Comparison of ENCODE assay signal across 1 cellular context in the genomic region with DNA sequence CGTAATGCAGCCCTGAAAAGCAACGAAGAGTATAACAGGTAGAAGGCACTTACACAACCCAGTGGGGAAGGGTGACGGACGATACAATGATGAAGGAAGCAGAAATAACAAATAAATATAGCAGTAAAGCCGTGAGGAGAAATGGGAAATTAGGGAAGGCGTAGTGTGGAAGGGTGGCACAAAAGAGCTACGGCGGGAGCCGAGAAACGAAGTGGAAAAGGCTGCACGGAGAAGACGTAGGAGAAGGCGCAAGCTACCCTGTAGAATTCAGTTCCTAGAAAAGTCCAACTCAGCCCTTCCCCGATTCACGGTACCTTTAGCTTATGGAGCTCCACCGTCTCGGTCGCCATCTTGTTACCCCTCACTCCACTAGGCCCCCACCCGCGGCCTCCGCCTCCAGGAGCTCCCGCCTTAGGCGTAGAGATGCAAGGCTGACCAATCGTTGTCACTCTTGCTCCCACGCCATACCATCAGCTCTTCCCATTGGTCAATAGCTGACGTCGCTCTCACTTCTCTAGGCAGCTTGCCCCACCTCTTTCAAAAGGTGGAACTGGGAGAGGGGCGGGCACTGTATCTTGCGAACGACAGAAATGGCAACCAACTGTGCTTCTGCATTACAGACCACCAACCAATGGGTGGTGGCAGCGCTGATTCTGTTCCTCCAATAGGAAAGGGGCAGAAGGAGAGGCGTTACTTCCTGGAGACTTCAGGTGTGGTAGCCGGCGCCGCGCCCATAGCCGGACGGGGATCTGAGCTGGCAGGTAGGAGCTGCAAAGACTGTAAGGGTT.
TF ChIP-seq lines count a peak whose summit lies in the region.

A gene with protein sequence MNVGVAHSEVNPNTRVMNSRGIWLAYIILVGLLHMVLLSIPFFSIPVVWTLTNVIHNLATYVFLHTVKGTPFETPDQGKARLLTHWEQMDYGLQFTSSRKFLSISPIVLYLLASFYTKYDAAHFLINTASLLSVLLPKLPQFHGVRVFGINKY (plus strand): TSS at position 690 of the 788 bp plus-strand sequence. CDS start 959 bp downstream, outside the sequence.
A gene with protein sequence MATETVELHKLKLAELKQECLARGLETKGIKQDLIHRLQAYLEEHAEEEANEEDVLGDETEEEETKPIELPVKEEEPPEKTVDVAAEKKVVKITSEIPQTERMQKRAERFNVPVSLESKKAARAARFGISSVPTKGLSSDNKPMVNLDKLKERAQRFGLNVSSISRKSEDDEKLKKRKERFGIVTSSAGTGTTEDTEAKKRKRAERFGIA (minus strand): TSS at position 373 of the 788 bp plus-strand sequence. CDS start 23 bp downstream, at position 350.

TF ChIP-seq in HepG2, 621 proteins besides CTCF, POLR2A, EP300 and RAD21 (continued from another document and continues in another):
- TF ChIP-seq, protein P1, sequence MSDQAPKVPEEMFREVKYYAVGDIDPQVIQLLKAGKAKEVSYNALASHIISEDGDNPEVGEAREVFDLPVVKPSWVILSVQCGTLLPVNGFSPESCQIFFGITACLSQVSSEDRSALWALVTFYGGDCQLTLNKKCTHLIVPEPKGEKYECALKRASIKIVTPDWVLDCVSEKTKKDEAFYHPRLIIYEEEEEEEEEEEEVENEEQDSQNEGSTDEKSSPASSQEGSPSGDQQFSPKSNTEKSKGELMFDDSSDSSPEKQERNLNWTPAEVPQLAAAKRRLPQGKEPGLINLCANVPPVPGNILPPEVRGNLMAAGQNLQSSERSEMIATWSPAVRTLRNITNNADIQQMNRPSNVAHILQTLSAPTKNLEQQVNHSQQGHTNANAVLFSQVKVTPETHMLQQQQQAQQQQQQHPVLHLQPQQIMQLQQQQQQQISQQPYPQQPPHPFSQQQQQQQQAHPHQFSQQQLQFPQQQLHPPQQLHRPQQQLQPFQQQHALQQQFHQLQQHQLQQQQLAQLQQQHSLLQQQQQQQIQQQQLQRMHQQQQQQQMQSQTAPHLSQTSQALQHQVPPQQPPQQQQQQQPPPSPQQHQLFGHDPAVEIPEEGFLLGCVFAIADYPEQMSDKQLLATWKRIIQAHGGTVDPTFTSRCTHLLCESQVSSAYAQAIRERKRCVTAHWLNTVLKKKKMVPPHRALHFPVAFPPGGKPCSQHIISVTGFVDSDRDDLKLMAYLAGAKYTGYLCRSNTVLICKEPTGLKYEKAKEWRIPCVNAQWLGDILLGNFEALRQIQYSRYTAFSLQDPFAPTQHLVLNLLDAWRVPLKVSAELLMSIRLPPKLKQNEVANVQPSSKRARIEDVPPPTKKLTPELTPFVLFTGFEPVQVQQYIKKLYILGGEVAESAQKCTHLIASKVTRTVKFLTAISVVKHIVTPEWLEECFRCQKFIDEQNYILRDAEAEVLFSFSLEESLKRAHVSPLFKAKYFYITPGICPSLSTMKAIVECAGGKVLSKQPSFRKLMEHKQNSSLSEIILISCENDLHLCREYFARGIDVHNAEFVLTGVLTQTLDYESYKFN (CRISPR knock-in tag; conservative IDR thresholded peaks at IDR 0.05): no peak
- TF ChIP-seq ZMAT3 (CRISPR knock-in tag; conservative IDR thresholded peaks at IDR 0.05) (peak; percentile 87; the same call in 1 of the 2 replicates), ZNF124 (CRISPR knock-in tag; IDR thresholded peaks at IDR 0.05) (no peak), ZNF431 (CRISPR knock-in tag; IDR thresholded peaks at IDR 0.05; ENCODE audit: borderline replicate concordance, low read depth) (0 out of 2 replicates have a peak, but pooled peaks have one; percentile 57), ZFP1 (CRISPR knock-in tag; IDR thresholded peaks at IDR 0.05) (no peak), PHF20 (CRISPR knock-in tag; IDR thresholded peaks at IDR 0.05) (peak; percentile 82), HOXA7 (CRISPR knock-in tag; IDR thresholded peaks at IDR 0.05) (no peak), KAT7 (CRISPR knock-in tag; IDR thresholded peaks at IDR 0.05; ENCODE audit: borderline replicate concordance) (peak; percentile 89; the same call in 1 of the 2 replicates), HOXD1 (CRISPR knock-in tag; IDR thresholded peaks at IDR 0.05) (no peak), RELA (CRISPR knock-in tag; IDR thresholded peaks at IDR 0.05) (0 out of 2 replicates have a peak, but pooled peaks have one; percentile 46), ZSCAN25 (CRISPR knock-in tag; IDR thresholded peaks at IDR 0.05) (no peak), ZNF446 (CRISPR knock-in tag; IDR thresholded peaks at IDR 0.05) (no peak), KDM3A (CRISPR knock-in tag; IDR thresholded peaks at IDR 0.05; ENCODE audit: low read depth) (0 out of 2 replicates have a peak, but pooled peaks have one; percentile 45), ZNF572 (CRISPR knock-in tag; IDR thresholded peaks at IDR 0.05) (no peak), ZFP90 (CRISPR knock-in tag; IDR thresholded peaks at IDR 0.05; ENCODE audit: borderline replicate concordance) (0 out of 2 replicates have a peak, but pooled peaks have one; percentile 26), AHR (CRISPR knock-in tag; IDR thresholded peaks at IDR 0.05) (0 out of 2 replicates have a peak, but pooled peaks have one; percentile 54), NFYC (CRISPR knock-in tag; IDR thresholded peaks at IDR 0.05) (peak; percentile 99), ZNF24 (IDR thresholded peaks at IDR 0.05) (no peak), PRMT3 (CRISPR knock-in tag; IDR thresholded peaks at IDR 0.05; ENCODE audit: borderline replicate concordance, low read depth) (no peak), ZNF598 (CRISPR knock-in tag; IDR thresholded peaks at IDR 0.05; ENCODE audit: borderline replicate concordance) (no peak), ZNF772 (CRISPR knock-in tag; IDR thresholded peaks at IDR 0.05) (peak; percentile 50; the same call in 1 of the 2 replicates)
- TF ChIP-seq, protein P2, sequence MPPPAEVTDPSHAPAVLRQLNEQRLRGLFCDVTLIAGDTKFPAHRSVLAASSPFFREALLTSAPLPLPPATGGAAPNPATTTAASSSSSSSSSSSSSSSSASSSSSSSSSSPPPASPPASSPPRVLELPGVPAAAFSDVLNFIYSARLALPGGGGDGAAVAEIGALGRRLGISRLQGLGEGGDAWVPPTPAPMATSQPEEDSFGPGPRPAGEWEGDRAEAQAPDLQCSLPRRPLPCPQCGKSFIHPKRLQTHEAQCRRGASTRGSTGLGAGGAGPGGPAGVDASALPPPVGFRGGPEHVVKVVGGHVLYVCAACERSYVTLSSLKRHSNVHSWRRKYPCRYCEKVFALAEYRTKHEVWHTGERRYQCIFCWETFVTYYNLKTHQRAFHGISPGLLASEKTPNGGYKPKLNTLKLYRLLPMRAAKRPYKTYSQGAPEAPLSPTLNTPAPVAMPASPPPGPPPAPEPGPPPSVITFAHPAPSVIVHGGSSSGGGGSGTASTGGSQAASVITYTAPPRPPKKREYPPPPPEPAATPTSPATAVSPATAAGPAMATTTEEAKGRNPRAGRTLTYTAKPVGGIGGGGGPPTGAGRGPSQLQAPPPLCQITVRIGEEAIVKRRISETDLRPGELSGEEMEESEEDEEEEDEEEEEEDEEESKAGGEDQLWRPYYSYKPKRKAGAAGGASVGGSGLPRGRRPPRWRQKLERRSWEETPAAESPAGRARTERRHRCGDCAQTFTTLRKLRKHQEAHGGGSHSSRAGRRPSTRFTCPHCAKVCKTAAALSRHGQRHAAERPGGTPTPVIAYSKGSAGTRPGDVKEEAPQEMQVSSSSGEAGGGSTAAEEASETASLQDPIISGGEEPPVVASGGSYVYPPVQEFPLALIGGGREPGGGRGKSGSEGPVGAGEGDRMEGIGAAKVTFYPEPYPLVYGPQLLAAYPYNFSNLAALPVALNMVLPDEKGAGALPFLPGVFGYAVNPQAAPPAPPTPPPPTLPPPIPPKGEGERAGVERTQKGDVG (CRISPR knock-in tag; IDR thresholded peaks at IDR 0.05; ENCODE audit: borderline replicate concordance): no peak
- TF ChIP-seq, protein P3, sequence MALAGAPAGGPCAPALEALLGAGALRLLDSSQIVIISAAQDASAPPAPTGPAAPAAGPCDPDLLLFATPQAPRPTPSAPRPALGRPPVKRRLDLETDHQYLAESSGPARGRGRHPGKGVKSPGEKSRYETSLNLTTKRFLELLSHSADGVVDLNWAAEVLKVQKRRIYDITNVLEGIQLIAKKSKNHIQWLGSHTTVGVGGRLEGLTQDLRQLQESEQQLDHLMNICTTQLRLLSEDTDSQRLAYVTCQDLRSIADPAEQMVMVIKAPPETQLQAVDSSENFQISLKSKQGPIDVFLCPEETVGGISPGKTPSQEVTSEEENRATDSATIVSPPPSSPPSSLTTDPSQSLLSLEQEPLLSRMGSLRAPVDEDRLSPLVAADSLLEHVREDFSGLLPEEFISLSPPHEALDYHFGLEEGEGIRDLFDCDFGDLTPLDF (CRISPR knock-in tag; IDR thresholded peaks at IDR 0.05): peak; percentile 89; the same call in 1 of the 2 replicates
- TF ChIP-seq, protein P4, sequence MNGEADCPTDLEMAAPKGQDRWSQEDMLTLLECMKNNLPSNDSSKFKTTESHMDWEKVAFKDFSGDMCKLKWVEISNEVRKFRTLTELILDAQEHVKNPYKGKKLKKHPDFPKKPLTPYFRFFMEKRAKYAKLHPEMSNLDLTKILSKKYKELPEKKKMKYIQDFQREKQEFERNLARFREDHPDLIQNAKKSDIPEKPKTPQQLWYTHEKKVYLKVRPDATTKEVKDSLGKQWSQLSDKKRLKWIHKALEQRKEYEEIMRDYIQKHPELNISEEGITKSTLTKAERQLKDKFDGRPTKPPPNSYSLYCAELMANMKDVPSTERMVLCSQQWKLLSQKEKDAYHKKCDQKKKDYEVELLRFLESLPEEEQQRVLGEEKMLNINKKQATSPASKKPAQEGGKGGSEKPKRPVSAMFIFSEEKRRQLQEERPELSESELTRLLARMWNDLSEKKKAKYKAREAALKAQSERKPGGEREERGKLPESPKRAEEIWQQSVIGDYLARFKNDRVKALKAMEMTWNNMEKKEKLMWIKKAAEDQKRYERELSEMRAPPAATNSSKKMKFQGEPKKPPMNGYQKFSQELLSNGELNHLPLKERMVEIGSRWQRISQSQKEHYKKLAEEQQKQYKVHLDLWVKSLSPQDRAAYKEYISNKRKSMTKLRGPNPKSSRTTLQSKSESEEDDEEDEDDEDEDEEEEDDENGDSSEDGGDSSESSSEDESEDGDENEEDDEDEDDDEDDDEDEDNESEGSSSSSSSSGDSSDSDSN (CRISPR knock-in tag; IDR thresholded peaks at IDR 0.05): peak; percentile 43; the same call in 1 of the 2 replicates
- TF ChIP-seq, protein P5, sequence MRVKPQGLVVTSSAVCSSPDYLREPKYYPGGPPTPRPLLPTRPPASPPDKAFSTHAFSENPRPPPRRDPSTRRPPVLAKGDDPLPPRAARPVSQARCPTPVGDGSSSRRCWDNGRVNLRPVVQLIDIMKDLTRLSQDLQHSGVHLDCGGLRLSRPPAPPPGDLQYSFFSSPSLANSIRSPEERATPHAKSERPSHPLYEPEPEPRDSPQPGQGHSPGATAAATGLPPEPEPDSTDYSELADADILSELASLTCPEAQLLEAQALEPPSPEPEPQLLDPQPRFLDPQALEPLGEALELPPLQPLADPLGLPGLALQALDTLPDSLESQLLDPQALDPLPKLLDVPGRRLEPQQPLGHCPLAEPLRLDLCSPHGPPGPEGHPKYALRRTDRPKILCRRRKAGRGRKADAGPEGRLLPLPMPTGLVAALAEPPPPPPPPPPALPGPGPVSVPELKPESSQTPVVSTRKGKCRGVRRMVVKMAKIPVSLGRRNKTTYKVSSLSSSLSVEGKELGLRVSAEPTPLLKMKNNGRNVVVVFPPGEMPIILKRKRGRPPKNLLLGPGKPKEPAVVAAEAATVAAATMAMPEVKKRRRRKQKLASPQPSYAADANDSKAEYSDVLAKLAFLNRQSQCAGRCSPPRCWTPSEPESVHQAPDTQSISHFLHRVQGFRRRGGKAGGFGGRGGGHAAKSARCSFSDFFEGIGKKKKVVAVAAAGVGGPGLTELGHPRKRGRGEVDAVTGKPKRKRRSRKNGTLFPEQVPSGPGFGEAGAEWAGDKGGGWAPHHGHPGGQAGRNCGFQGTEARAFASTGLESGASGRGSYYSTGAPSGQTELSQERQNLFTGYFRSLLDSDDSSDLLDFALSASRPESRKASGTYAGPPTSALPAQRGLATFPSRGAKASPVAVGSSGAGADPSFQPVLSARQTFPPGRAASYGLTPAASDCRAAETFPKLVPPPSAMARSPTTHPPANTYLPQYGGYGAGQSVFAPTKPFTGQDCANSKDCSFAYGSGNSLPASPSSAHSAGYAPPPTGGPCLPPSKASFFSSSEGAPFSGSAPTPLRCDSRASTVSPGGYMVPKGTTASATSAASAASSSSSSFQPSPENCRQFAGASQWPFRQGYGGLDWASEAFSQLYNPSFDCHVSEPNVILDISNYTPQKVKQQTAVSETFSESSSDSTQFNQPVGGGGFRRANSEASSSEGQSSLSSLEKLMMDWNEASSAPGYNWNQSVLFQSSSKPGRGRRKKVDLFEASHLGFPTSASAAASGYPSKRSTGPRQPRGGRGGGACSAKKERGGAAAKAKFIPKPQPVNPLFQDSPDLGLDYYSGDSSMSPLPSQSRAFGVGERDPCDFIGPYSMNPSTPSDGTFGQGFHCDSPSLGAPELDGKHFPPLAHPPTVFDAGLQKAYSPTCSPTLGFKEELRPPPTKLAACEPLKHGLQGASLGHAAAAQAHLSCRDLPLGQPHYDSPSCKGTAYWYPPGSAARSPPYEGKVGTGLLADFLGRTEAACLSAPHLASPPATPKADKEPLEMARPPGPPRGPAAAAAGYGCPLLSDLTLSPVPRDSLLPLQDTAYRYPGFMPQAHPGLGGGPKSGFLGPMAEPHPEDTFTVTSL (CRISPR knock-in tag; IDR thresholded peaks at IDR 0.05; ENCODE audit: borderline replicate concordance): no peak
- TF ChIP-seq, protein P6, sequence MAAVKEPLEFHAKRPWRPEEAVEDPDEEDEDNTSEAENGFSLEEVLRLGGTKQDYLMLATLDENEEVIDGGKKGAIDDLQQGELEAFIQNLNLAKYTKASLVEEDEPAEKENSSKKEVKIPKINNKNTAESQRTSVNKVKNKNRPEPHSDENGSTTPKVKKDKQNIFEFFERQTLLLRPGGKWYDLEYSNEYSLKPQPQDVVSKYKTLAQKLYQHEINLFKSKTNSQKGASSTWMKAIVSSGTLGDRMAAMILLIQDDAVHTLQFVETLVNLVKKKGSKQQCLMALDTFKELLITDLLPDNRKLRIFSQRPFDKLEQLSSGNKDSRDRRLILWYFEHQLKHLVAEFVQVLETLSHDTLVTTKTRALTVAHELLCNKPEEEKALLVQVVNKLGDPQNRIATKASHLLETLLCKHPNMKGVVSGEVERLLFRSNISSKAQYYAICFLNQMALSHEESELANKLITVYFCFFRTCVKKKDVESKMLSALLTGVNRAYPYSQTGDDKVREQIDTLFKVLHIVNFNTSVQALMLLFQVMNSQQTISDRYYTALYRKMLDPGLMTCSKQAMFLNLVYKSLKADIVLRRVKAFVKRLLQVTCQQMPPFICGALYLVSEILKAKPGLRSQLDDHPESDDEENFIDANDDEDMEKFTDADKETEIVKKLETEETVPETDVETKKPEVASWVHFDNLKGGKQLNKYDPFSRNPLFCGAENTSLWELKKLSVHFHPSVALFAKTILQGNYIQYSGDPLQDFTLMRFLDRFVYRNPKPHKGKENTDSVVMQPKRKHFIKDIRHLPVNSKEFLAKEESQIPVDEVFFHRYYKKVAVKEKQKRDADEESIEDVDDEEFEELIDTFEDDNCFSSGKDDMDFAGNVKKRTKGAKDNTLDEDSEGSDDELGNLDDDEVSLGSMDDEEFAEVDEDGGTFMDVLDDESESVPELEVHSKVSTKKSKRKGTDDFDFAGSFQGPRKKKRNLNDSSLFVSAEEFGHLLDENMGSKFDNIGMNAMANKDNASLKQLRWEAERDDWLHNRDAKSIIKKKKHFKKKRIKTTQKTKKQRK (IDR thresholded peaks at IDR 0.05; ENCODE audit: low read length): peak; percentile 80
- TF ChIP-seq, protein P7, sequence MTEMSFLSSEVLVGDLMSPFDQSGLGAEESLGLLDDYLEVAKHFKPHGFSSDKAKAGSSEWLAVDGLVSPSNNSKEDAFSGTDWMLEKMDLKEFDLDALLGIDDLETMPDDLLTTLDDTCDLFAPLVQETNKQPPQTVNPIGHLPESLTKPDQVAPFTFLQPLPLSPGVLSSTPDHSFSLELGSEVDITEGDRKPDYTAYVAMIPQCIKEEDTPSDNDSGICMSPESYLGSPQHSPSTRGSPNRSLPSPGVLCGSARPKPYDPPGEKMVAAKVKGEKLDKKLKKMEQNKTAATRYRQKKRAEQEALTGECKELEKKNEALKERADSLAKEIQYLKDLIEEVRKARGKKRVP (CRISPR knock-in tag; IDR thresholded peaks at IDR 0.05): peak in 1 of 2 experiments; percentile 77; a peak in 2 of 4 replicates
